ENCODE assay signal across 17 cellular contexts in genomic region chr17:4717791-4718190, GRCh38. TPM values are rescaled to one million over a fixed set of nuclear protein-coding genes. Genes with fewer than 3 reads are reported as not detected.
"Had no signal": no experiment of that assay in that cellular context is flagged by ENCODE, and none has a peak within 500 bp of the region (broad histone marks: within the 10 kb centered on the region; RNA-seq: fewer than 3 reads in every experiment).

No MANE protein-coding gene starts in this region.

- H3K4me1 Mint-ChIP-seq: endodermal cell, WTC11 had no signal

- DNase-seq: activated CD4-positive, alpha-beta T cell treated with anti-CD3 and anti-CD28 coated beads for 4 hours; activated T-cell treated with anti-CD3 and anti-CD28 coated beads for 4 hours; brain microvascular endothelial cell; cerebellar nuclear complex; endodermal cell; heart right ventricle; naive B cell; stimulated activated CD4-positive, alpha-beta T cell treated with anti-CD3 and anti-CD28 coated beads, Interleukin-2, amount 100 ng/mL, for 48 hours; stimulated activated naive B cell treated with anti-CD40 and anti-IgM and Interleukin-4, amounts not matched to agents 10 μg/mL and 1 μg/mL and 100 μg/mL, for 72 hours; thyroid gland; uterus had no signal

- H3K4me3 ChIP-seq: gastroesophageal sphincter, heart right ventricle, thyroid gland, uterus had no signal

- H3K4me3 Mint-ChIP-seq: activated naive CD4-positive, alpha-beta T cell treated with anti-CD3 and anti-CD28 coated beads, Interleukin-2, amount 50 U/mL, for 24 hours; endodermal cell; naive B cell; stimulated activated naive B cell treated with anti-CD40 and anti-IgM and Interleukin-4, amounts not matched to agents 10 μg/mL and 1 μg/mL and 100 μg/mL, for 72 hours; T-helper 1 cell treated with Interleukin-12 subunit alpha and Interleukin-12 subunit beta and Interleukin-4 antibody, amounts not matched to agents 30 μg/mL and 1 μg/mL, for 36 hours; WTC11 had no signal

- H3K9me3 Mint-ChIP-seq: activated naive CD4-positive, alpha-beta T cell treated with anti-CD3 and anti-CD28 coated beads, Interleukin-2, amount 50 U/mL, for 24 hours; activated T-helper 2 cell treated with anti-CD3 and anti-CD28 coated beads, Interferon-gamma antibody, Interleukin-2, Interleukin-4, amounts not matched to agents 10 μg/mL and 5 μg/mL and 100 μg/mL, durations not matched to agents 14 hours and 24 hours and 36 hours; endodermal cell; naive B cell; stimulated activated naive B cell treated with anti-CD40 and anti-IgM and Interleukin-4, amounts not matched to agents 10 μg/mL and 1 μg/mL and 100 μg/mL, for 72 hours; T-helper 1 cell treated with Interleukin-12 subunit alpha and Interleukin-12 subunit beta and Interleukin-4 antibody, amounts not matched to agents 30 μg/mL and 1 μg/mL, for 36 hours; WTC11 had no signal

- H3K9me3 ChIP-seq: gastroesophageal sphincter, heart right ventricle, thyroid gland, uterus had no signal

- ATAC-seq: gastroesophageal sphincter; heart right ventricle; stimulated activated naive B cell treated with anti-CD40 and anti-IgM and Interleukin-4, amounts not matched to agents 10 μg/mL and 1 μg/mL and 100 μg/mL, for 72 hours; WTC11 had no signal

- H3K27ac Mint-ChIP-seq: activated naive CD4-positive, alpha-beta T cell treated with anti-CD3 and anti-CD28 coated beads, Interleukin-2, amount 50 U/mL, for 24 hours; activated T-helper 2 cell treated with anti-CD3 and anti-CD28 coated beads, Interferon-gamma antibody, Interleukin-2, Interleukin-4, amounts not matched to agents 10 μg/mL and 5 μg/mL and 100 μg/mL, durations not matched to agents 14 hours and 24 hours and 36 hours; endodermal cell; naive B cell; stimulated activated naive B cell treated with anti-CD40 and anti-IgM and Interleukin-4, amounts not matched to agents 10 μg/mL and 1 μg/mL and 100 μg/mL, for 72 hours; WTC11 had no signal

- H3K27ac ChIP-seq: brain microvascular endothelial cell, gastroesophageal sphincter, thyroid gland, uterus had no signal

- H3K36me3 ChIP-seq: brain microvascular endothelial cell, thyroid gland, uterus had no signal

- H3K4me1 ChIP-seq: thyroid gland, uterus had no signal

- H3K27me3 Mint-ChIP-seq: activated naive CD4-positive, alpha-beta T cell treated with anti-CD3 and anti-CD28 coated beads, Interleukin-2, amount 50 U/mL, for 24 hours; naive B cell; stimulated activated naive B cell treated with anti-CD40 and anti-IgM and Interleukin-4, amounts not matched to agents 10 μg/mL and 1 μg/mL and 100 μg/mL, for 72 hours had no signal

- H3K27me3 ChIP-seq: brain microvascular endothelial cell, gastroesophageal sphincter, heart right ventricle, thyroid gland, uterus had no signal

RNA-seq across cellular contexts. Expression of gene ZMYND15, which starts 21.8 kb away (rescaled TPM):
- total RNA-seq: activated CD8-positive, alpha-beta memory T cell treated with anti-CD3 and anti-CD28 coated beads for 36 hours; activated T-helper 2 cell treated with anti-CD3 and anti-CD28 coated beads, Interferon-gamma antibody, Interleukin-2, Interleukin-4, amounts not matched to agents 10 μg/mL and 5 μg/mL and 100 μg/mL, durations not matched to agents 14 hours and 24 hours and 36 hours; endodermal cell had no signal
